ENCODE assay signal across 39 cellular contexts in the genomic region with DNA sequence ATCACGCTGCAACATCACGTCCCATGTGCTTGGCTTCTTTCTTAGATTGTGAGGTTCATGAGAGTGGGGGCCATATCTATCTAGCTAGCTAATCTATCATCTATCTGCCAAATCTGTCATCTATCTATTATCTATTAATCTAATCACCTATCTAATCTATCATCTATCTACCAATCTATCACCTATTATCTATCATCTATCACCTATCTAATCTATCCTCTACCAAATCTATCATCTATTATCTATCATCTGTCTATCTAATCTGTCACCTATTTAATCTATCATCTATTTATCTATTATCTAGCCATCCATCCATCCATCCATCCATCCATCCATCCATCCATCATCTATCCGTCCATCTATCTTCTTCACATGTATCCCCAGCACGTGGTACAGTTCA. TPM values are rescaled to one million over a fixed set of nuclear protein-coding genes. Genes with fewer than 3 reads are reported as not detected.
"Had no signal": no experiment of that assay in that cellular context is flagged by ENCODE, and none has a peak within 500 bp of the region (broad histone marks: within the 10 kb centered on the region; RNA-seq: fewer than 3 reads in every experiment).

No MANE protein-coding gene starts in this region.

- H3K9me3 Mint-ChIP-seq: activated B cell treated with CpG ODN at 0.5 μM for 24 hours; activated CD8-positive, alpha-beta T cell treated with anti-CD3 and anti-CD28 coated beads for 36 hours; activated naive CD4-positive, alpha-beta T cell treated with anti-CD3 and anti-CD28 coated beads for 36 hours; activated naive CD4-positive, alpha-beta T cell treated with anti-CD3 and anti-CD28 coated beads, Interleukin-2, amount 50 U/mL, for 24 hours; activated naive CD8-positive, alpha-beta T cell treated with anti-CD3 and anti-CD28 coated beads, Interleukin-2, amount 50 U/mL, for 24 hours; activated T-helper 1 cell treated with anti-CD3 and anti-CD28 coated beads, Interleukin-12 subunit alpha, Interleukin-12 subunit beta, Interleukin-2, Interleukin-4 antibody, amounts not matched to agents 30 ng/mL and 10 ng/mL and 1 ng/mL, durations not matched to agents 14 hours and 24 hours and 36 hours; effector memory CD8-positive, alpha-beta T cell had no signal

- H3K4me1 ChIP-seq: adrenal gland, body of pancreas, esophagus squamous epithelium, gastroesophageal sphincter had no signal

- ATAC-seq: activated CD4-positive, CD25-positive, alpha-beta regulatory T cell treated with anti-CD3 and anti-CD28 coated beads, Interleukin-2, amount 50 U/mL, for 24 hours; activated naive CD8-positive, alpha-beta T cell treated with anti-CD3 and anti-CD28 coated beads, Interleukin-2, amount 50 U/mL, for 24 hours; body of pancreas; gastroesophageal sphincter had no signal

- H3K4me1 Mint-ChIP-seq: activated naive CD8-positive, alpha-beta T cell treated with anti-CD3 and anti-CD28 coated beads for 36 hours had no signal

- H3K9me3 ChIP-seq: adrenal gland, body of pancreas, esophagus squamous epithelium had no signal

- H3K27me3 Mint-ChIP-seq: activated naive CD4-positive, alpha-beta T cell treated with anti-CD3 and anti-CD28 coated beads, Interleukin-2, amount 50 U/mL, for 24 hours had no signal

- H3K27ac ChIP-seq: adrenal gland, body of pancreas, epithelial cell of prostate, esophagus squamous epithelium, gastroesophageal sphincter, WERI-Rb-1 had no signal

- H3K36me3 Mint-ChIP-seq: activated naive CD4-positive, alpha-beta T cell treated with anti-CD3 and anti-CD28 coated beads, Interleukin-2, amount 50 U/mL, for 24 hours; activated naive CD8-positive, alpha-beta T cell treated with anti-CD3 and anti-CD28 coated beads for 36 hours had no signal

- H3K36me3 ChIP-seq: adrenal gland, esophagus squamous epithelium, gastroesophageal sphincter, WERI-Rb-1 had no signal

- H3K4me3 ChIP-seq: adrenal gland, body of pancreas, esophagus squamous epithelium, gastroesophageal sphincter had no signal

- FAIRE-seq: colon, endothelial cell of umbilical vein had no signal

- H3K27ac Mint-ChIP-seq: activated B cell treated with CpG ODN at 0.5 μM for 24 hours; activated CD8-positive, alpha-beta T cell treated with anti-CD3 and anti-CD28 coated beads for 36 hours; activated naive CD4-positive, alpha-beta T cell treated with anti-CD3 and anti-CD28 coated beads for 36 hours; activated naive CD4-positive, alpha-beta T cell treated with anti-CD3 and anti-CD28 coated beads, Interleukin-2, amount 50 U/mL, for 24 hours; activated naive CD8-positive, alpha-beta T cell treated with anti-CD3 and anti-CD28 coated beads for 36 hours; activated naive CD8-positive, alpha-beta T cell treated with anti-CD3 and anti-CD28 coated beads, Interleukin-2, amount 50 U/mL, for 24 hours; activated T-helper 1 cell treated with anti-CD3 and anti-CD28 coated beads, Interleukin-12 subunit alpha, Interleukin-12 subunit beta, Interleukin-2, Interleukin-4 antibody, amounts not matched to agents 30 ng/mL and 10 ng/mL and 1 ng/mL, durations not matched to agents 14 hours and 24 hours and 36 hours; activated T-helper 2 cell treated with anti-CD3 and anti-CD28 coated beads, Interferon-gamma antibody, Interleukin-2, Interleukin-4, amounts not matched to agents 10 μg/mL and 5 μg/mL and 100 μg/mL, durations not matched to agents 14 hours and 24 hours and 36 hours had no signal

- DNase-seq: activated B cell treated with CpG ODN at 0.5 μM for 24 hours; activated CD4-positive, alpha-beta T cell treated with anti-CD3 and anti-CD28 coated beads for 48 hours; activated CD4-positive, alpha-beta T cell treated with anti-CD3 and anti-CD28 coated beads, Interleukin-2, amount 50 U/mL, for 1 hour; activated CD4-positive, alpha-beta T cell treated with anti-CD3 and anti-CD28 coated beads, Interleukin-2, amount 50 U/mL, for 48 hours; activated CD8-positive, alpha-beta memory T cell treated with anti-CD3 and anti-CD28 coated beads for 24 hours; activated CD8-positive, alpha-beta T cell treated with anti-CD3 and anti-CD28 coated beads for 36 hours; activated effector memory CD4-positive, alpha-beta T cell treated with anti-CD3 and anti-CD28 coated beads, Interleukin-2, amount 50 U/mL, for 16 hours; activated naive CD4-positive, alpha-beta T cell treated with anti-CD3 and anti-CD28 coated beads for 36 hours; activated naive CD8-positive, alpha-beta T cell treated with anti-CD3 and anti-CD28 coated beads for 36 hours; activated naive CD8-positive, alpha-beta T cell treated with anti-CD3 and anti-CD28 coated beads, Interleukin-2, amount 50 U/mL, for 24 hours; activated T-cell treated with anti-CD3 and anti-CD28 coated beads, Interleukin-2, amount 50 U/mL, for 48 hours; adrenal gland; amygdala; aorta; body of pancreas; caudate nucleus; cortex of kidney; dermis blood vessel endothelial cell; effector CD4-positive, alpha-beta T cell; esophagus squamous epithelium; foreskin melanocyte; head of caudate nucleus; T-helper 9 cell; WERI-Rb-1 had no signal

- H3K27me3 ChIP-seq: adrenal gland, body of pancreas had no signal

- H3K4me3 Mint-ChIP-seq: activated B cell treated with CpG ODN at 0.5 μM for 24 hours; activated CD8-positive, alpha-beta T cell treated with anti-CD3 and anti-CD28 coated beads for 36 hours; activated naive CD4-positive, alpha-beta T cell treated with anti-CD3 and anti-CD28 coated beads for 36 hours; activated naive CD4-positive, alpha-beta T cell treated with anti-CD3 and anti-CD28 coated beads, Interleukin-2, amount 50 U/mL, for 24 hours; activated naive CD8-positive, alpha-beta T cell treated with anti-CD3 and anti-CD28 coated beads for 36 hours; activated naive CD8-positive, alpha-beta T cell treated with anti-CD3 and anti-CD28 coated beads, Interleukin-2, amount 50 U/mL, for 24 hours; activated T-helper 1 cell treated with anti-CD3 and anti-CD28 coated beads, Interleukin-12 subunit alpha, Interleukin-12 subunit beta, Interleukin-2, Interleukin-4 antibody, amounts not matched to agents 30 ng/mL and 10 ng/mL and 1 ng/mL, durations not matched to agents 14 hours and 24 hours and 36 hours had no signal

RNA-seq across cellular contexts. Expression of a gene that starts 14.2 kb away (rescaled TPM):
- total RNA-seq: activated B cell treated with CpG ODN at 0.5 μM for 24 hours; activated CD8-positive, alpha-beta T cell treated with anti-CD3 and anti-CD28 coated beads for 36 hours; activated naive CD4-positive, alpha-beta T cell treated with anti-CD3 and anti-CD28 coated beads for 36 hours; activated naive CD8-positive, alpha-beta T cell treated with anti-CD3 and anti-CD28 coated beads for 36 hours; activated T-helper 1 cell treated with anti-CD3 and anti-CD28 coated beads, Interleukin-12 subunit alpha, Interleukin-12 subunit beta, Interleukin-2, Interleukin-4 antibody, amounts not matched to agents 30 ng/mL and 10 ng/mL and 1 ng/mL, durations not matched to agents 14 hours and 24 hours and 36 hours; activated T-helper 2 cell treated with anti-CD3 and anti-CD28 coated beads, Interferon-gamma antibody, Interleukin-2, Interleukin-4, amounts not matched to agents 10 μg/mL and 5 μg/mL and 100 μg/mL, durations not matched to agents 14 hours and 24 hours and 36 hours; adrenal gland; body of pancreas; chondrocyte; dermis blood vessel endothelial cell; endothelial cell of umbilical vein; esophagus squamous epithelium; fibroblast of lung; fibroblast of villous mesenchyme; gastroesophageal sphincter; glomerular endothelial cell; T-helper 1 cell treated with Interleukin-12 subunit alpha and Interleukin-12 subunit beta and Interleukin-4 antibody, amounts not matched to agents 30 ng/mL and 1 ng/mL, for 36 hours; T-helper 2 cell treated with Interferon-gamma antibody and Interleukin-4, amounts not matched to agents 100 ng/mL and 5 ng/mL, for 36 hours had no signal
- polyA plus RNA-seq: endothelial cell of umbilical vein, fibroblast of lung had no signal

RNA-seq across cellular contexts. Expression of a gene that starts 20.8 kb away (rescaled TPM):
- total RNA-seq: activated CD8-positive, alpha-beta T cell treated with anti-CD3 and anti-CD28 coated beads for 36 hours; activated naive CD4-positive, alpha-beta T cell treated with anti-CD3 and anti-CD28 coated beads for 36 hours; activated naive CD8-positive, alpha-beta T cell treated with anti-CD3 and anti-CD28 coated beads for 36 hours; activated T-helper 1 cell treated with anti-CD3 and anti-CD28 coated beads, Interleukin-12 subunit alpha, Interleukin-12 subunit beta, Interleukin-2, Interleukin-4 antibody, amounts not matched to agents 30 ng/mL and 10 ng/mL and 1 ng/mL, durations not matched to agents 14 hours and 24 hours and 36 hours; body of pancreas; chondrocyte; dermis blood vessel endothelial cell; endothelial cell of umbilical vein; fibroblast of lung; fibroblast of villous mesenchyme; glomerular endothelial cell; T-helper 1 cell treated with Interleukin-12 subunit alpha and Interleukin-12 subunit beta and Interleukin-4 antibody, amounts not matched to agents 30 ng/mL and 1 ng/mL, for 36 hours had no signal
- polyA plus RNA-seq: endothelial cell of umbilical vein, fibroblast of lung had no signal

RNA-seq across cellular contexts. Expression of a gene that starts 28.6 kb away (rescaled TPM):
- total RNA-seq: activated CD8-positive, alpha-beta T cell treated with anti-CD3 and anti-CD28 coated beads for 36 hours had no signal
